ENCODE assay signal across 1 cellular context in the genomic region with DNA sequence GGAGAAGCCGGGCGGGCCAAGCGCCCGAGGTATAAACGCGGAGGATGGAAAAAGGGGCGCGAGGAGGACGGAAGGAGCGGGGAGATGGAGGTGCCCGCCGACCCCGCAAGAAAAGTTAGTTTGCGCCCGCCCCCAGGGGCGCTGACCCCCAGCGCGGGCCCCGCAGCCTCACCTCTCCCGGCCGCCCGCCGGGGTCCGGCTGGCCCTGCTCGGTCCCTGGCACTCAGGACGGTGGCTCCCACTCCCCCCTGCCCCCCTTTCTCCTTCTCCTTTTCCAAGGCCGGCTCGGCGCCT.
TF ChIP-seq lines count a peak whose summit lies in the region.

No MANE protein-coding gene starts in this region.

TF ChIP-seq in GM12878, 131 proteins besides CTCF, POLR2A, EP300 and RAD21:
- TF ChIP-seq BACH1 (IDR thresholded peaks at IDR 0.05; ENCODE audit: borderline replicate concordance): peak; percentile 15; the same call in 1 of the 2 replicates
- TF ChIP-seq RBBP5 (conservative IDR thresholded peaks at IDR 0.05): no peak
